In genomic region chr15:53328341-53328740, GRCh38 we compare ENCODE assay signal across 13 cellular contexts.
"Had no signal": no experiment of that assay in that cellular context is flagged by ENCODE, and none has a peak within 500 bp of the region (broad histone marks: within the 10 kb centered on the region; RNA-seq: fewer than 3 reads in every experiment).

No MANE protein-coding gene starts in this region.

- H3K4me1 ChIP-seq: pancreas, testis had no signal

- DNase-seq: activated effector memory CD4-positive, alpha-beta T cell treated with anti-CD3 and anti-CD28 coated beads, Interleukin-2, amount 50 U/mL, for 16 hours; activated naive CD8-positive, alpha-beta T cell treated with anti-CD3 and anti-CD28 coated beads for 36 hours; activated T-cell treated with anti-CD3 and anti-CD28 coated beads, Interleukin-2, amount 50 U/mL, for 4 hours; cerebellar nuclear complex; effector memory CD8-positive, alpha-beta T cell; hippocampal formation; pancreas; stimulated activated CD4-positive, alpha-beta T cell treated with anti-CD3 and anti-CD28 coated beads, Interleukin-4, amount 100 ng/mL, for 4 hours; stimulated activated naive CD8-positive, alpha-beta T cell treated with anti-CD3 and anti-CD28 coated beads, Interleukin-15, amount 100 ng/mL, for 72 hours; T-helper 17 cell; testis had no signal

- H3K27ac ChIP-seq: pancreas, testis had no signal

- H3K36me3 Mint-ChIP-seq: activated naive CD8-positive, alpha-beta T cell treated with anti-CD3 and anti-CD28 coated beads for 36 hours had no signal

- ATAC-seq: effector memory CD8-positive, alpha-beta T cell; left lobe of liver; pancreas; stimulated activated naive CD8-positive, alpha-beta T cell treated with anti-CD3 and anti-CD28 coated beads, Interleukin-15, amount 100 ng/mL, for 72 hours; T-helper 17 cell had no signal

- H3K9me3 Mint-ChIP-seq: activated naive CD8-positive, alpha-beta T cell treated with anti-CD3 and anti-CD28 coated beads for 36 hours; stimulated activated naive CD8-positive, alpha-beta T cell treated with anti-CD3 and anti-CD28 coated beads, Interleukin-15, amount 100 ng/mL, for 72 hours had no signal

- H3K36me3 ChIP-seq: pancreas had no signal

- H3K4me1 Mint-ChIP-seq: activated naive CD8-positive, alpha-beta T cell treated with anti-CD3 and anti-CD28 coated beads for 36 hours; stimulated activated naive CD8-positive, alpha-beta T cell treated with anti-CD3 and anti-CD28 coated beads, Interleukin-15, amount 100 ng/mL, for 72 hours; T-helper 17 cell had no signal

- H3K27ac Mint-ChIP-seq: activated naive CD8-positive, alpha-beta T cell treated with anti-CD3 and anti-CD28 coated beads for 36 hours; dendritic cell treated with granulocyte-macrophage colony-stimulating factor and Interleukin-4, amounts not matched to agents 40 ng/mL and 50 ng/mL, for 4 days; effector memory CD8-positive, alpha-beta T cell; stimulated activated naive CD8-positive, alpha-beta T cell treated with anti-CD3 and anti-CD28 coated beads, Interleukin-15, amount 100 ng/mL, for 72 hours; T-helper 17 cell had no signal

- H3K9me3 ChIP-seq: pancreas, testis had no signal

- H3K4me3 Mint-ChIP-seq: activated naive CD8-positive, alpha-beta T cell treated with anti-CD3 and anti-CD28 coated beads for 36 hours; activated T-cell treated with anti-CD3 and anti-CD28 coated beads, Interleukin-2, amount 50 U/mL, for 4 hours; dendritic cell treated with granulocyte-macrophage colony-stimulating factor and Interleukin-4, amounts not matched to agents 40 ng/mL and 50 ng/mL, for 4 days; effector memory CD8-positive, alpha-beta T cell; stimulated activated naive CD8-positive, alpha-beta T cell treated with anti-CD3 and anti-CD28 coated beads, Interleukin-15, amount 100 ng/mL, for 72 hours; T-helper 17 cell had no signal

- H3K4me3 ChIP-seq: pancreas, testis had no signal

- H3K27me3 Mint-ChIP-seq: activated naive CD8-positive, alpha-beta T cell treated with anti-CD3 and anti-CD28 coated beads for 36 hours; dendritic cell treated with granulocyte-macrophage colony-stimulating factor and Interleukin-4, amounts not matched to agents 40 ng/mL and 50 ng/mL, for 4 days; effector memory CD8-positive, alpha-beta T cell; stimulated activated naive CD8-positive, alpha-beta T cell treated with anti-CD3 and anti-CD28 coated beads, Interleukin-15, amount 100 ng/mL, for 72 hours; T-helper 17 cell had no signal

- H3K27me3 ChIP-seq: pancreas, testis had no signal
